Comparison of ENCODE assay signal across 8 cellular contexts in the genomic region with DNA sequence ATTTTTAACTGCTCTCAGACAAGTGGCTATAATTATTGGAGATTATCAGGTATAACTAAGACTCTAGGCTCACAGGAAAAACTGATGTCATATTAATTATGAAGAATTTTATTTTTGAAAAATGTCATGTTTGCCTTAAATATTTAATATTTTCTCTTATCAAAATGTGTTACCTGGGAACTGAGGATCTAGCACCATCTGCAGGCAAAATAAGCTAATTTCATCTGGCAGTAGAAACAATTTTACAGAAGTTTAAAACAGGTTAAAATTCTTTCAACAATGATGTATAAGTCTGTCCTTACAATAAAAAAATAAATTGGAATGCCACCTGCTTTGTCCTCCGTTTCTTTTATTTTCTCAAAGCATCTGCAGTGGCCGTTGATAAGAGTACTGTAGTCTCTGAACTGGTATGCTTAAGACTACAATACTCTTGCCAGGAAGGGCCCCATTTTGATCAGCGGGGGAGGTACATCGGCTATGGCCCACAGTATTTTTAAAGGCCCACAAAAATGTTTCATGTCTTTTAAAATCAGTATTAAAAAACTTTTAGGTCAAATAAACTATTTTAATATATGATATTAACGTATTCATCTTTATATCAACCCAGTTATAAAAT.
A peak's percentile ranks its signal among the peaks of the same experiment; 100 is the strongest.
DNase-seq lines count a peak whose midpoint lies in the region; ATAC-seq, FAIRE-seq and TF ChIP-seq lines count a peak whose summit lies in the region.

No MANE protein-coding gene starts in this region.

- H4K20me1 ChIP-seq in SU-DHL-6 (ENCODE audit: low read depth, low read length) = 0 out of 2 replicates have a peak, but pooled peaks cover 4% of the 10 kb centered on the region

- no peaks in the 10 kb centered on the region for H3K79me2 ChIP-seq in SU-DHL-6 (ENCODE audit: insufficient read depth, low read length)

- no peaks in the 10 kb centered on the region for H3F3A ChIP-seq in SU-DHL-6 (ENCODE audit: insufficient read depth)

- no peak overlapping the region for H3K27ac ChIP-seq in SU-DHL-6 (ENCODE audit: low read depth, low read length)
- no peak overlapping the region for H3K27ac ChIP-seq in tibial artery

- no peaks in the 10 kb centered on the region for H3K4me1 ChIP-seq in tibial artery

- H3K9me3 ChIP-seq in SU-DHL-6 (ENCODE audit: insufficient read depth, low read length) (no peaks in the 10 kb centered on the region), tibial artery (no peaks in the 10 kb centered on the region)

- no peaks in the 10 kb centered on the region for H3K9me2 ChIP-seq in SU-DHL-6 (replicated peaks; ENCODE audit: insufficient read depth, low read length)

- DNase-seq in CD1c-positive myeloid dendritic cell (ENCODE audit: extremely low spot score) (peak; percentile 54), frontal cortex (ENCODE audit: low spot score in 2 of 2) (peak in 1 of 2 donors; percentile 5), tibial artery (no peak), germinal center (ENCODE audit: low spot score) (no peak)

- peak; percentile 33 for ATAC-seq in GM18867 (IDR thresholded peaks at IDR 0.05; ENCODE audit: unreplicated experiment)
- ATAC-seq in GM19397 (IDR thresholded peaks at IDR 0.05; ENCODE audit: unreplicated experiment) = no peak
- no peak for ATAC-seq in HG03175 (IDR thresholded peaks at IDR 0.05; ENCODE audit: unreplicated experiment)

- no peak overlapping the region for H2AFZ ChIP-seq in SU-DHL-6 (ENCODE audit: low read depth, low read length, severe bottlenecking)

- intact Hi-C loops in tibial artery (cut with DNase I; ENCODE audit: low total_unique reads) = loop anchor here (5.0 to 10.0 kb wide), 2 partner anchors 255 to 898 kb away; no protein-coding TSS in a partner anchor

- H3K4me3 ChIP-seq in SU-DHL-6 (ENCODE audit: insufficient read depth, low read length, poor library complexity, severe bottlenecking) = no peak overlapping the region
- H3K4me3 ChIP-seq in tibial artery = no peak overlapping the region

- FAIRE-seq in frontal cortex (lab: Jason Lieb, UNC) = peak; percentile 81

- H3K4me2 ChIP-seq in SU-DHL-6 (ENCODE audit: low read depth, low read length, poor library complexity, severe bottlenecking) = no peak overlapping the region

- H3K9ac ChIP-seq in SU-DHL-6 (ENCODE audit: low read length) = no peak overlapping the region

- no peaks in the 10 kb centered on the region for H3K27me3 ChIP-seq in SU-DHL-6 (ENCODE audit: low read length)
- H3K27me3 ChIP-seq in tibial artery = no peaks in the 10 kb centered on the region

- H3K36me3 ChIP-seq in SU-DHL-6 (ENCODE audit: low read length) (no peaks in the 10 kb centered on the region), tibial artery (no peaks in the 10 kb centered on the region)

- TF ChIP-seq CTCF in SU-DHL-6 (IDR thresholded peaks at IDR 0.05; ENCODE audit: insufficient read depth, low read length, poor library complexity, severe bottlenecking) (peak; percentile 68), tibial artery (IDR thresholded peaks at IDR 0.05) (peak; percentile 39 to 52)
